13 cellular contexts compared by ENCODE assay signal in the genomic region with DNA sequence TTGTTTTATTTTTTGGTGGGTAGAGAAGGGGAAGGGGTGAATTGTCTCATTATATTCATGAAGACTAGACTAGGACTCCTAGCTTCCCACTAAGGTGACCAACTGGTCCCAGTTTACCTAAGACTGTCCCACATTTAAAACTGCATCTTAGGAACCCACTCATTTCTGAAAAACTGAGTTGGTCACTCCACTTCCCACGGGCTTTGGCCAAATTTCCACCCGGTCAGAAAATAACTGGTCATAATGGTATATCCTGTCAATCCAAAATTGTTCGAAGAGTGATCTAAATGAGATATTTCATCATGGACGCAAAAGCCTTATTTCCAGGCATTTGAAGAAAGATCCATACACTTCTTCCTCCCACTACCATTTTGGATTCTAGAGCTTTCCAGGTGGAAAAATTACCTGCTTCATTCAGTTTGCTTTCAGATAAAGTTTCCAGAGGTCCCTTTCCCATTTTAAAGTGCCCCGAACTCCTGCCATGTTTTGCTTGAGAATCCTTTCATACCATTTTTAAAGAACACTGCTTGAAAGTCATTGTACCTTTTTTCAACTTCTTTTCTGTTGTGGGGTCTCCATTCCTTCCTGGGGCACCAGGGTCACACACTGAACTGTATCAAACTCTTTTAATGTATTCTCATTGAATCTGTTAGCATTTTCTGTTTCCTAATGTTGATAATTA. TPM values are rescaled to one million over a fixed set of nuclear protein-coding genes. Genes with fewer than 3 reads are reported as not detected.
DNase-seq lines count a peak whose midpoint lies in the region; ATAC-seq and TF ChIP-seq lines count a peak whose summit lies in the region.
"Had no signal": no experiment of that assay in that cellular context is flagged by ENCODE, and none has a peak within 500 bp of the region (broad histone marks: within the 10 kb centered on the region; RNA-seq: fewer than 3 reads in every experiment).

No MANE protein-coding gene starts in this region.

- CTCF ChIA-PET in A673 (lab: Charles Lee) (no interaction called here), PC-3 (lab: Charles Lee) (interaction anchor here (0.6 kb wide), 2 partner anchors 236 to 237 kb away, joined by 3 read pairs; no protein-coding TSS in a partner anchor)

- peak overlapping the region; percentile 81; the same call in 1 of the 2 replicates for H2AFZ ChIP-seq in PC-3 (ENCODE audit: low read length)
- peak overlapping the region; percentile 77 for H2AFZ ChIP-seq in parathyroid adenoma

- H3K27ac ChIP-seq in A673 (ENCODE audit: low read depth, low read length, poor library complexity, severe bottlenecking): peak overlapping the region; percentile 4
- H3K27ac ChIP-seq in PC-3 (ENCODE audit: low read length): peak overlapping the region; percentile 92
- H3K27ac ChIP-seq in gastroesophageal sphincter: peak overlapping the region; percentile 48 to 87 (median 82)
- peak overlapping the region; percentile 75 for H3K27ac ChIP-seq in parathyroid adenoma

- DNase-seq in A673 (ENCODE audit: low spot score) (no peak), PC-3 (no peak), NCI-H1694 treated with DMSO at 0.1 percent for 48 hours (lab: John Stamatoyannopoulos, UW) (no peak), MG63 (no peak)
- DNase-seq: activated T-cell treated with anti-CD3 and anti-CD28 coated beads, Interleukin-2, amount 50 U/mL, for 1 hour; central memory CD4-positive, alpha-beta T cell; midbrain; stimulated activated naive B cell treated with anti-CD40 and anti-IgM and Interleukin-4, amounts not matched to agents 10 μg/mL and 1 μg/mL and 100 μg/mL, for 72 hours had no signal

- H3F3A ChIP-seq in PC-3 (ENCODE audit: low read length, unreplicated experiment): peaks cover 4% of the 10 kb centered on the region

- H3K9me2 ChIP-seq in PC-3 (replicated peaks; ENCODE audit: low read length): no peaks in the 10 kb centered on the region

- no peaks in the 10 kb centered on the region for H4K20me1 ChIP-seq in PC-3 (ENCODE audit: low read length)

- ATAC-seq in PC-3: no peak
- no peak for ATAC-seq in gastroesophageal sphincter
- no peak for ATAC-seq in HG02840 (IDR thresholded peaks at IDR 0.05; ENCODE audit: low FRiP score, unreplicated experiment)
- ATAC-seq in HG02759 (IDR thresholded peaks at IDR 0.05; ENCODE audit: unreplicated experiment): no peak
- ATAC-seq: stimulated activated naive B cell treated with anti-CD40 and anti-IgM and Interleukin-4, amounts not matched to agents 10 μg/mL and 1 μg/mL and 100 μg/mL, for 72 hours had no signal

- no peak overlapping the region for H3K4me3 ChIP-seq in A673 (ENCODE audit: low read depth, low read length, poor library complexity, severe bottlenecking)
- peak overlapping the region; percentile 62 for H3K4me3 ChIP-seq in PC-3 (ENCODE audit: low read length)
- peak overlapping the region in 1 of 2 donors; percentile 44 for H3K4me3 ChIP-seq in gastroesophageal sphincter
- peak overlapping the region; percentile 42 for H3K4me3 ChIP-seq in parathyroid adenoma (ENCODE audit: low read depth, low read length)
- no peak overlapping the region for H3K4me3 ChIP-seq in MG63
- H3K4me3 ChIP-seq: HAP-1 had no signal

- H3K36me3 ChIP-seq in A673 (ENCODE audit: insufficient read depth, low read length, poor library complexity, severe bottlenecking) (no peaks in the 10 kb centered on the region), PC-3 (ENCODE audit: low read depth, low read length) (no peaks in the 10 kb centered on the region), gastroesophageal sphincter (no peaks in the 10 kb centered on the region), parathyroid adenoma (ENCODE audit: control insufficient read depth, insufficient read depth, low read length) (no peaks in the 10 kb centered on the region), MG63 (no peaks in the 10 kb centered on the region)
- H3K36me3 ChIP-seq: HAP-1 had no signal

- intact Hi-C loops in A673 (cut with micrococcal nuclease; ENCODE audit: unreplicated experiment): no loop called here
- intact Hi-C loops in PC-3 (cut with micrococcal nuclease): no loop called here

- H3K9me3 ChIP-seq in A673 (ENCODE audit: low read depth, low read length, poor library complexity, severe bottlenecking) (no peaks in the 10 kb centered on the region), PC-3 (ENCODE audit: low read length) (no peaks in the 10 kb centered on the region), gastroesophageal sphincter (no peaks in the 10 kb centered on the region), parathyroid adenoma (ENCODE audit: control insufficient read depth, low read length) (no peaks in the 10 kb centered on the region), MG63 (no peaks in the 10 kb centered on the region)
- H3K9me3 ChIP-seq: HAP-1 had no signal

- no peaks in the 10 kb centered on the region for H3K79me2 ChIP-seq in PC-3 (ENCODE audit: low read length)
- no peaks in the 10 kb centered on the region for H3K79me2 ChIP-seq in parathyroid adenoma

- no peaks in the 10 kb centered on the region for H3K27me3 ChIP-seq in A673 (replicated peaks; ENCODE audit: insufficient read depth, low read depth, low read length, poor library complexity)
- no peaks in the 10 kb centered on the region for H3K27me3 ChIP-seq in PC-3 (ENCODE audit: low read length)
- H3K27me3 ChIP-seq in gastroesophageal sphincter: peaks cover 29% of the 10 kb centered on the region
- H3K27me3 ChIP-seq in parathyroid adenoma (ENCODE audit: control insufficient read depth, insufficient read depth, low read length): peaks cover 6% of the 10 kb centered on the region
- no peaks in the 10 kb centered on the region for H3K27me3 ChIP-seq in MG63

- peak overlapping the region; percentile 61 for H3K9ac ChIP-seq in PC-3 (ENCODE audit: low read length)
- no peak overlapping the region for H3K9ac ChIP-seq in parathyroid adenoma

- H3K4me1 ChIP-seq in A673 (ENCODE audit: insufficient read depth, low read length, poor library complexity, severe bottlenecking) (peaks cover 27% of the 10 kb centered on the region), PC-3 (ENCODE audit: insufficient read depth, low read length) (peaks cover 35% of the 10 kb centered on the region), gastroesophageal sphincter (peaks cover 0 to 72% (median 31%) of the 10 kb centered on the region in 3 donors), parathyroid adenoma (peaks cover 30% of the 10 kb centered on the region)

- POLR2A ChIA-PET in A673 (lab: Charles Lee; ENCODE audit: low non-redundant PET) (interaction anchor here (0.7 kb wide), 1 partner anchor 8 kb away, joined by 3 read pairs; no protein-coding TSS in a partner anchor), PC-3 (lab: Charles Lee; ENCODE audit: unreplicated experiment) (interaction anchor here (0.6 kb wide), 1 partner anchor 20 kb away, joined by 8 read pairs; no protein-coding TSS in a partner anchor)

- H3K4me2 ChIP-seq in PC-3 (ENCODE audit: low read length) (peak overlapping the region; percentile 91), parathyroid adenoma (ENCODE audit: low read length) (peak overlapping the region; percentile 57)

- WGBS in gastroesophageal sphincter (ENCODE audit: low coverage in 1 of 2), 2 donors: 76 to 81% methylated on average over 2 to 5 of the region's 5 CpGs

- TF ChIP-seq POLR2A in gastroesophageal sphincter (IDR thresholded peaks at IDR 0.05): no peak

- no TSS peak for BruUV-seq in A673 (replicated peaks; lab: Mats Ljungman, UMichigan)
- TSS peak; percentile 40 for BruUV-seq in PC-3 (replicated peaks; lab: Mats Ljungman, UMichigan)

- no peak for TF ChIP-seq CTCF in A673 (conservative IDR thresholded peaks at IDR 0.05; ENCODE audit: low read depth, low read length)
- no peak for TF ChIP-seq CTCF in PC-3 (conservative IDR thresholded peaks at IDR 0.05; ENCODE audit: low read depth, low read length)
- no peak for TF ChIP-seq CTCF in gastroesophageal sphincter (IDR thresholded peaks at IDR 0.05)
- TF ChIP-seq CTCF in parathyroid adenoma (IDR thresholded peaks at IDR 0.05): no peak

- TF ChIP-seq EP300 in gastroesophageal sphincter (IDR thresholded peaks at IDR 0.05): no peak

RNA-seq across cellular contexts. Expression of gene ZFHX3, which starts 21.8 kb away (rescaled TPM):
- 21.7 and 21.8 TPM in 2 replicates for total RNA-seq in A673 (2021)
- 3.5 and 4.5 TPM in 2 replicates for total RNA-seq in PC-3 (2014; rRNA removed)
- 10 to 100 TPM; 24.0 to 47.1 (median 29.5) TPM for total RNA-seq in gastroesophageal sphincter
- total RNA-seq in MG63 (2014; rRNA removed; shearing (Covaris generic); ENCODE audit: low replicate concordance): 0.89 and 1.2 TPM in 2 replicates

Comparison
In these comparisons a context has a peak if more than half of its experiments do, and no peak if none do; other contexts are left out.
1. H3K27ac ChIP-seq: peak in every context shown above with its lines; median percentile 92 in PC-3; 82 in gastroesophageal sphincter; 75 in parathyroid adenoma; 4 in A673.
2. H3K4me3 ChIP-seq: peak in PC-3 (single experiment) and parathyroid adenoma (single experiment); none in A673 (single experiment) and MG63 (single experiment).